In the genomic region with DNA sequence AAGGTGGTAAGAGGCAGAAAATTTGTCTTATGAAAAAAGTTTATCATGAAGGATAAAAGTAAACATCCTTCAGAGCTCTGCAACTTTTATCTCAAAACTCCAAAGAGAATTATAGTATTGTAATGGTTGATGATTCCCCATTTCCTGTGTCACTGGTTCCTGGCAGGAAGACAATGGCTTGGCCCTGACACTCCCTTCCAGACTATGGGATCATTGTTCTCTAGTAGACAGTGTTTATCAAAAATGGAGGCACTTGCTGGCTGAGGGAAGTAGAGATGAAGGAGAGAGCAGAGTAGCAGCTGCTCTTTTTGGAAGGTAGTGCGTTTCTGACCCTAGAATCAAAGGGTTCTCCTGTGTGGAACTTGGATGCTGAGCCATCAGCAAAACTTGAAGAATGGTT, we compare ENCODE assay signal across 23 cellular contexts.
A peak's percentile ranks its signal among the peaks of the same experiment; 100 is the strongest.
DNase-seq lines count a peak whose midpoint lies in the region; ATAC-seq and FAIRE-seq lines count a peak whose summit lies in the region.
"Had no signal": no experiment of that assay in that cellular context is flagged by ENCODE, and none has a peak within 500 bp of the region (broad histone marks: within the 10 kb centered on the region; RNA-seq: fewer than 3 reads in every experiment).

No MANE protein-coding gene starts in this region.

- peaks cover 0 to 5% of the 10 kb centered on the region in 2 donors for H3K4me1 ChIP-seq in small intestine (ENCODE audit: control insufficient read depth in 2 of 2, insufficient read depth in 1 of 2, low read depth in 1 of 2, low read length in 1 of 2)
- H3K4me1 ChIP-seq: esophagus muscularis mucosa, sigmoid colon had no signal

- WGBS in small intestine, 3 donors: 14 to 49% (median 43%) methylated on average over 1 of the region's 1 CpG

- H3K36me3 ChIP-seq in small intestine (ENCODE audit: control insufficient read depth in 2 of 2, insufficient read depth in 2 of 2, low read length in 2 of 2): no peaks in the 10 kb centered on the region
- H3K36me3 ChIP-seq: esophagus muscularis mucosa, neutrophil, sigmoid colon, stomach had no signal

- peak; percentile 50 for DNase-seq in HT1080 (ENCODE audit: low read depth)
- peak in 45 of 61 donors; percentile 3 to 74 (median 48) for DNase-seq in caudate nucleus (lab: John Stamatoyannopoulos, UW)
- peak in 1 of 2 donors; percentile 45 for DNase-seq in left colon
- peak; percentile 15 for DNase-seq in small intestine
- DNase-seq in EL: no peak
- DNase-seq in NCI-H1105 treated with DMSO at 0.1 percent for 48 hours (lab: John Stamatoyannopoulos, UW): no peak
- DNase-seq in activated CD4-positive, alpha-beta memory T cell treated with anti-CD3 and anti-CD28 coated beads for 36 hours: no peak
- DNase-seq: activated CD8-positive, alpha-beta T cell treated with anti-CD3 and anti-CD28 coated beads, Interleukin-2, amount 10 ng/mL, durations not matched to agents 7 days and 5 days; activated T-cell treated with anti-CD3 and anti-CD28 coated beads, Interleukin-2, amount 50 U/mL, for 48 hours; effector CD8-positive, alpha-beta T cell; NCI-H2081 treated with DMSO at 0.1 percent for 48 hours; NCI-H510A treated with DMSO at 0.1 percent for 48 hours; sigmoid colon; stimulated activated CD4-positive, alpha-beta T cell treated with anti-CD3 and anti-CD28 coated beads, Interleukin-1b, Interleukin-23, amount 100 ng/mL, for 48 hours; stomach had no signal

- no peaks in the 10 kb centered on the region for H3K27me3 ChIP-seq in small intestine (ENCODE audit: control insufficient read depth in 2 of 2, insufficient read depth in 2 of 2, low read length in 2 of 2)
- H3K27me3 ChIP-seq: esophagus muscularis mucosa, neutrophil, sigmoid colon, stomach had no signal

- peak overlapping the region; percentile 63 for H3K27ac ChIP-seq in caudate nucleus (ENCODE audit: low read depth, low read length)
- no peak overlapping the region for H3K27ac ChIP-seq in small intestine (ENCODE audit: low read depth in 1 of 2, low read length in 1 of 2)
- H3K27ac ChIP-seq: esophagus muscularis mucosa, neutrophil, sigmoid colon, stomach had no signal

- no peak overlapping the region for H3K4me3 ChIP-seq in small intestine (ENCODE audit: low read depth in 1 of 2, low read length in 2 of 2)
- H3K4me3 ChIP-seq: esophagus muscularis mucosa, K562, sigmoid colon, stomach had no signal

- H3K4me3 Mint-ChIP-seq in activated CD4-positive, alpha-beta memory T cell treated with anti-CD3 and anti-CD28 coated beads for 36 hours: no peak overlapping the region
- H3K4me3 Mint-ChIP-seq: activated CD8-positive, alpha-beta T cell treated with anti-CD3 and anti-CD28 coated beads, Interleukin-2, amount 10 ng/mL, durations not matched to agents 7 days and 5 days; activated naive CD8-positive, alpha-beta T cell; T-helper 1 cell treated with Interleukin-12 subunit alpha and Interleukin-12 subunit beta and Interleukin-4 antibody, amounts not matched to agents 30 μg/mL and 1 μg/mL, for 36 hours had no signal

- no peaks in the 10 kb centered on the region for H3K36me3 Mint-ChIP-seq in activated CD4-positive, alpha-beta memory T cell treated with anti-CD3 and anti-CD28 coated beads for 36 hours
- H3K36me3 Mint-ChIP-seq: activated naive CD8-positive, alpha-beta T cell had no signal

- H3K4me1 Mint-ChIP-seq in activated CD4-positive, alpha-beta memory T cell treated with anti-CD3 and anti-CD28 coated beads for 36 hours (ENCODE audit: low read depth): no peaks in the 10 kb centered on the region

- no peak for FAIRE-seq in small intestine (lab: Jason Lieb, UNC)
- FAIRE-seq: G401.6, islet of Langerhans, K562 had no signal

- peak; percentile 94 for ATAC-seq in left colon
- ATAC-seq: activated CD8-positive, alpha-beta T cell treated with anti-CD3 and anti-CD28 coated beads, Interleukin-2, amount 10 ng/mL, durations not matched to agents 7 days and 5 days; HCT116; K562 had no signal

- H3K9me3 ChIP-seq in small intestine (ENCODE audit: control insufficient read depth, low read depth): no peaks in the 10 kb centered on the region
- H3K9me3 ChIP-seq: esophagus muscularis mucosa, neutrophil, sigmoid colon, stomach had no signal

- H3K27me3 Mint-ChIP-seq in activated CD4-positive, alpha-beta memory T cell treated with anti-CD3 and anti-CD28 coated beads for 36 hours: peaks cover 10% of the 10 kb centered on the region

- H3K27ac Mint-ChIP-seq in activated CD4-positive, alpha-beta memory T cell treated with anti-CD3 and anti-CD28 coated beads for 36 hours: no peak overlapping the region
- H3K27ac Mint-ChIP-seq: activated CD8-positive, alpha-beta T cell treated with anti-CD3 and anti-CD28 coated beads, Interleukin-2, amount 10 ng/mL, durations not matched to agents 7 days and 5 days; activated naive CD8-positive, alpha-beta T cell; T-helper 1 cell treated with Interleukin-12 subunit alpha and Interleukin-12 subunit beta and Interleukin-4 antibody, amounts not matched to agents 30 μg/mL and 1 μg/mL, for 36 hours had no signal

- no peaks in the 10 kb centered on the region for H3K9me3 Mint-ChIP-seq in activated CD4-positive, alpha-beta memory T cell treated with anti-CD3 and anti-CD28 coated beads for 36 hours

- CTCF ChIA-PET in activated CD4-positive, alpha-beta memory T cell treated with anti-CD3 and anti-CD28 coated beads for 36 hours (lab: Charles Lee): interaction anchor here (1.1 kb wide), 1 partner anchor 387 kb away, joined by 3 read pairs; no protein-coding TSS in a partner anchor

- POLR2A ChIA-PET in activated CD4-positive, alpha-beta memory T cell treated with anti-CD3 and anti-CD28 coated beads for 36 hours (lab: Charles Lee): no interaction called here

- intact Hi-C loops in left colon (cut with DNase I, micrococcal nuclease): no loop called here
- intact Hi-C loops in activated CD4-positive, alpha-beta memory T cell treated with anti-CD3 and anti-CD28 coated beads for 36 hours (cut with micrococcal nuclease): no loop called here

Comparison
In these comparisons a context has a peak if more than half of its experiments do, and no peak if none do; other contexts are left out.
1. DNase-seq: peak in HT1080 (single experiment), caudate nucleus (45 of 61) and small intestine (single experiment); none in EL (single experiment), NCI-H1105 treated with DMSO at 0.1 percent for 48 hours (single experiment) and activated CD4-positive, alpha-beta memory T cell treated with anti-CD3 and anti-CD28 coated beads for 36 hours (single experiment).